ENCODE assay signal across 11 cellular contexts in the genomic region with DNA sequence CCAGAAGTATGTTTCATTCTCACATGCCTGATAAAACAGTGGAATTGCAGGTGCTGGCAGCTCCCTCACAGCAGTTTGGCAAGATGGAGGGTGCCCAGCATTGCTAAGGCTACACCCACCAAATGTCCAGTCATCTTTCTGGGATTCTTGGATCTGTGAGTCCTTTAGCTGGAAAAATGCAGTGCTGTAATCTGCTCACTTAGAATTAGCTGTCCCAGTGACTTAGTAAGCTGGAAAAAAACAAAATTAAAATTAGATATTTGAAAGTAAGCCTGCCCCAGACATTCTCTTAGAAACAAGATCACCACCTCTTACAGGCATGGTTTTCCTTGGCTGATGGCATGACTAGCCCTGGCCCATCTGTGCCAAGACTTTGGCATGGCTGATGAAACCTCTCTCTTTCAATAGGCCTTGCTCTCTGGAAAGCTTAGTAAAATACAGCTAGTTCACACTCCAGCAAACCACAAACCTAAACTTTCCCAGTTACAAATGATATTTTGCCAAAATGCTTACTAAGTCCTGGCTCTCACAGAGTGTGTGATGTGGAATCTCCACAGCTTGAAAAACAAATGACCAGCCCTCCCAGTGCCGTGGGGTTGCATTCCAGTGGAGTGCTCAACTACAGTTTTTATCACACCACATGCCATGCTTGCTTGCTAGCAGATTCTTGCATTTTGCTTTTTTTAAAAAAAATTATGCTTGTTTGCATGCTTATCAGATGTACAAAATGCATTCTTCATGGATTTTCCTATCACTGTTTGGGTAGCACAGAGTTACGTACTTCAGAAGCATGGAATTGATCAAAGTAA.
DNase-seq lines count a peak whose midpoint lies in the region; ATAC-seq and TF ChIP-seq lines count a peak whose summit lies in the region.
"Had no signal": no experiment of that assay in that cellular context is flagged by ENCODE, and none has a peak within 500 bp of the region (broad histone marks: within the 10 kb centered on the region; RNA-seq: fewer than 3 reads in every experiment).

No MANE protein-coding gene starts in this region.

- peaks cover 59% of the 10 kb centered on the region for H3K4me1 Mint-ChIP-seq in mesothelial cell of epicardium
- H3K4me1 Mint-ChIP-seq in activated T-cell treated with anti-CD3 and anti-CD28 coated beads, Interleukin-2, amount 50 U/mL, for 24 hours (ENCODE audit: low read depth), result no peaks in the 10 kb centered on the region

- TF ChIP-seq CTCF in epithelial cell of proximal tubule (conservative IDR thresholded peaks at IDR 0.05; ENCODE audit: low read depth, low read length) (no peak), mesothelial cell of epicardium (IDR thresholded peaks at IDR 0.05; ENCODE audit: unreplicated experiment) (no peak)

- intact Hi-C loops in Right ventricle myocardium inferior (cut with DNase I), result no loop called here
- intact Hi-C loops in cardiac septum (cut with DNase I), result loop anchor here (5.0 kb wide), 1 partner anchor 260 kb away; the partner anchor contains the start of gene EYA4

- H3K4me3 ChIP-seq in epithelial cell of proximal tubule (ENCODE audit: low read depth, low read length), result no peak overlapping the region
- H3K4me3 ChIP-seq: BLaER1 had no signal

- DNase-seq in Right ventricle myocardium inferior (ENCODE audit: missing footprints), result no peak
- no peak for DNase-seq in cardiac septum (ENCODE audit: low spot score)
- peak; percentile 29 for DNase-seq in epithelial cell of proximal tubule (ENCODE audit: low read depth)
- DNase-seq in mesothelial cell of epicardium (ENCODE audit: low spot score in 2 of 2, unreplicated experiment in 2 of 2), result peak in 1 of 2 experiments; percentile 46
- DNase-seq in activated T-cell treated with anti-CD3 and anti-CD28 coated beads, Interleukin-2, amount 50 U/mL, for 24 hours, result no peak
- no peak for DNase-seq in activated CD4-positive, alpha-beta T cell treated with anti-CD3 and anti-CD28 coated beads, Interleukin-2, amount 50 U/mL, for 1 hour
- DNase-seq in RPMI8226, result no peak
- DNase-seq: activated naive CD4-positive, alpha-beta T cell; NCI-H524 had no signal

- no peaks in the 10 kb centered on the region for H3K27me3 Mint-ChIP-seq in mesothelial cell of epicardium (ENCODE audit: low read depth)
- peaks cover 4% of the 10 kb centered on the region for H3K27me3 Mint-ChIP-seq in activated T-cell treated with anti-CD3 and anti-CD28 coated beads, Interleukin-2, amount 50 U/mL, for 24 hours

- ATAC-seq in Right ventricle myocardium inferior, result peak; percentile 68
- ATAC-seq in HG03095 (IDR thresholded peaks at IDR 0.05; ENCODE audit: unreplicated experiment), result no peak

- H3K9me3 Mint-ChIP-seq in mesothelial cell of epicardium, result no peaks in the 10 kb centered on the region
- H3K9me3 Mint-ChIP-seq in activated T-cell treated with anti-CD3 and anti-CD28 coated beads, Interleukin-2, amount 50 U/mL, for 24 hours, result no peaks in the 10 kb centered on the region

- H3K4me3 Mint-ChIP-seq in mesothelial cell of epicardium, result no peak overlapping the region
- no peak overlapping the region for H3K4me3 Mint-ChIP-seq in activated T-cell treated with anti-CD3 and anti-CD28 coated beads, Interleukin-2, amount 50 U/mL, for 24 hours

- H3K36me3 Mint-ChIP-seq in mesothelial cell of epicardium, result peaks cover 11% of the 10 kb centered on the region
- H3K36me3 Mint-ChIP-seq in activated T-cell treated with anti-CD3 and anti-CD28 coated beads, Interleukin-2, amount 50 U/mL, for 24 hours (ENCODE audit: low read depth), result no peaks in the 10 kb centered on the region

- peak overlapping the region; percentile 90 for H3K27ac Mint-ChIP-seq in mesothelial cell of epicardium
- no peak overlapping the region for H3K27ac Mint-ChIP-seq in activated T-cell treated with anti-CD3 and anti-CD28 coated beads, Interleukin-2, amount 50 U/mL, for 24 hours
